8 cellular contexts compared by ENCODE assay signal in genomic region chr16:67561824-67562525, GRCh38. TPM values are rescaled to one million over a fixed set of nuclear protein-coding genes. Genes with fewer than 3 reads are reported as not detected.
DNase-seq lines count a peak whose midpoint lies in the region; ATAC-seq and TF ChIP-seq lines count a peak whose summit lies in the region.

No MANE protein-coding gene starts in this region.

- H4K20me1 ChIP-seq in SK-N-SH (ENCODE audit: insufficient read depth), result peaks cover 30% of the 10 kb centered on the region

- peaks cover 15% of the 10 kb centered on the region for H3F3A ChIP-seq in SK-N-SH (replicated peaks; ENCODE audit: insufficient read depth)

- peaks cover 24% of the 10 kb centered on the region for H3K4me1 Mint-ChIP-seq in osteocyte (ENCODE audit: unreplicated experiment)

- TF ChIP-seq CTCF in GM10248 (IDR thresholded peaks at IDR 0.05; ENCODE audit: control extremely low read depth, extremely low read depth, low read depth, missing control alignments) (no peak), SK-N-SH (IDR thresholded peaks at IDR 0.05) (no peak), osteocyte (IDR thresholded peaks at IDR 0.05) (no peak), thoracic aorta (IDR thresholded peaks at IDR 0.05) (no peak)

- H3K9me3 Mint-ChIP-seq in activated naive CD4-positive, alpha-beta T cell treated with anti-CD3 and anti-CD28 coated beads, Interleukin-2, amount 50 U/mL, for 72 hours, result no peaks in the 10 kb centered on the region
- no peaks in the 10 kb centered on the region for H3K9me3 Mint-ChIP-seq in osteocyte (ENCODE audit: unreplicated experiment)

- H3K4me3 ChIP-seq in SK-N-SH (ENCODE audit: low read depth in 2 of 2, low read length in 1 of 2) (peak overlapping the region; percentile 73 to 75), thoracic aorta (peak overlapping the region; percentile 82)

- H2AFZ ChIP-seq in SK-N-SH (ENCODE audit: low read depth), result peak overlapping the region; percentile 91

- peak in 1 of 2 experiments; percentile 9; a peak in 1 of 4 replicates for TF ChIP-seq EP300 in SK-N-SH (IDR thresholded peaks at IDR 0.05; ENCODE audit: borderline replicate concordance in 1 of 2, low read depth in 1 of 2, low read length in 1 of 2)

- H3K9me2 ChIP-seq in SK-N-SH, result no peaks in the 10 kb centered on the region

- under 1% methylated on average over 20 of the region's 76 CpGs for WGBS in SK-N-SH (ENCODE audit: low lambda C conversion rate)

- H3K36me3 ChIP-seq in SK-N-SH (replicated peaks in 1 of 2; ENCODE audit: control insufficient read depth in 1 of 2, insufficient read depth in 2 of 2, low read length in 1 of 2) (no peaks in the 10 kb centered on the region), thoracic aorta (no peaks in the 10 kb centered on the region)

- H3K27ac ChIP-seq in SK-N-SH (ENCODE audit: low read depth in 2 of 2, low read length in 1 of 2) (peak overlapping the region; percentile 96), thoracic aorta (peak overlapping the region; percentile 89 to 99)

- CTCF ChIA-PET in GM10248 (lab: Yijun Ruan, JAX), result interaction anchor here (0.9 to 11.4 kb wide), 32 partner anchors 10 to 255 kb away, joined by 3 to 206 read pairs (median 7); partner anchors contain the start of genes ACD, ATP6V0D1, C16orf86 and CARMIL2
- CTCF ChIA-PET in SK-N-SH (lab: Yijun Ruan, JAX), result interaction anchor here (0.6 to 11.6 kb wide), 34 partner anchors 11 to 406 kb away, joined by 3 to 86 read pairs (median 6); partner anchors contain the start of genes ACD, C16orf86, CARMIL2 and E2F4

- ATAC-seq in HG02571 (IDR thresholded peaks at IDR 0.05; ENCODE audit: unreplicated experiment) (peak; percentile 80), thoracic aorta (ENCODE audit: insufficient number of reproducible peaks, low FRiP score, low read depth) (peak; percentile 74)
- ATAC-seq in activated naive CD4-positive, alpha-beta T cell treated with anti-CD3 and anti-CD28 coated beads, Interleukin-2, amount 50 U/mL, for 72 hours, result peak; percentile 90

- peaks cover 53% of the 10 kb centered on the region for H3K79me2 ChIP-seq in SK-N-SH (ENCODE audit: insufficient read depth)

- no peaks in the 10 kb centered on the region for H3K27me3 Mint-ChIP-seq in osteocyte (ENCODE audit: unreplicated experiment)

- H3K4me3 Mint-ChIP-seq in osteocyte (ENCODE audit: unreplicated experiment), result peak overlapping the region; percentile 81

- POLR2A ChIA-PET in GM10248 (lab: Yijun Ruan, JAX) (interaction anchor here (0.5 to 2.1 kb wide), 9 partner anchors 11 to 509 kb away, joined by 3 to 9 read pairs (median 4); partner anchors contain the start of gene ATP6V0D1), SK-N-SH (lab: Yijun Ruan, JAX) (interaction anchor here (0.6 to 1.8 kb wide), 12 partner anchors 8 to 335 kb away, joined by 3 to 13 read pairs (median 3); partner anchors contain the start of genes ACD, ATP6V0D1, C16orf86 and ENKD1)

- peak overlapping the region; percentile 89 for H3K4me2 ChIP-seq in SK-N-SH

- no peak for TF ChIP-seq RAD21 in SK-N-SH (IDR thresholded peaks at IDR 0.05; ENCODE audit: low read length)

- no peaks in the 10 kb centered on the region for H3K27me3 ChIP-seq in SK-N-SH (ENCODE audit: insufficient read depth)
- H3K27me3 ChIP-seq in thoracic aorta (replicated peaks; ENCODE audit: insufficient read depth), result no peaks in the 10 kb centered on the region

- H3K36me3 Mint-ChIP-seq in activated naive CD4-positive, alpha-beta T cell treated with anti-CD3 and anti-CD28 coated beads, Interleukin-2, amount 50 U/mL, for 72 hours, result peaks cover 12 to 14% of the 10 kb centered on the region in 2 donors
- H3K36me3 Mint-ChIP-seq in osteocyte (ENCODE audit: unreplicated experiment), result no peaks in the 10 kb centered on the region

- DNase-seq in GM10248 (ENCODE audit: extremely low spot score) (peak; percentile 96), NAMALWA (ENCODE audit: low spot score) (peak; percentile 98), SK-N-SH (peak; percentile 98), head of caudate nucleus (peak; percentile 79 to 97 (median 91)), osteocyte (ENCODE audit: extremely low spot score, unreplicated experiment) (peak; percentile 99), thoracic aorta (ENCODE audit: low spot score) (peak; percentile 87)
- peak; percentile 98 for DNase-seq in activated naive CD4-positive, alpha-beta T cell treated with anti-CD3 and anti-CD28 coated beads, Interleukin-2, amount 50 U/mL, for 72 hours (ENCODE audit: low spot score in 2 of 2)

- H3K27ac Mint-ChIP-seq in activated naive CD4-positive, alpha-beta T cell treated with anti-CD3 and anti-CD28 coated beads, Interleukin-2, amount 50 U/mL, for 72 hours, result peak overlapping the region; percentile 91 to 93
- peak overlapping the region; percentile 92 for H3K27ac Mint-ChIP-seq in osteocyte (ENCODE audit: unreplicated experiment)

- H3K4me1 ChIP-seq in SK-N-SH (ENCODE audit: control insufficient read depth in 1 of 2, insufficient read depth in 2 of 2, low read depth in 1 of 2, low read length in 1 of 2), result peaks cover 0 to 13% of the 10 kb centered on the region in 2 experiments; a peak in 2 of 4 replicates
- H3K4me1 ChIP-seq in thoracic aorta (ENCODE audit: control insufficient read depth in 1 of 2, low read depth in 2 of 2), result peaks cover 15 to 22% of the 10 kb centered on the region in 2 donors

- intact Hi-C loops in head of caudate nucleus (cut with DNase I), result loop anchor here (2.0 to 5.0 kb wide), 2 partner anchors 35 to 99 kb away; partner anchors contain the start of genes ACD, PARD6A and RIPOR1

- peak overlapping the region; percentile 81 for H3K9ac ChIP-seq in SK-N-SH

- H3K9me3 ChIP-seq in SK-N-SH (no peaks in the 10 kb centered on the region), thoracic aorta (no peaks in the 10 kb centered on the region)

TF ChIP-seq in SK-N-SH, 30 proteins besides CTCF, POLR2A, EP300 and RAD21 (continues in another document):
- TF ChIP-seq GABPA (IDR thresholded peaks at IDR 0.05; ENCODE audit: low read depth) (peak; percentile 64), RXRA (IDR thresholded peaks at IDR 0.05; ENCODE audit: borderline replicate concordance, low read depth) (no peak; the same call in 1 of the 2 replicates), ELF1 (IDR thresholded peaks at IDR 0.05) (no peak), TCF12 (IDR thresholded peaks at IDR 0.05) (0 out of 2 replicates have a peak, but pooled peaks have one; percentile 19), MEF2A (IDR thresholded peaks at IDR 0.05; ENCODE audit: borderline replicate concordance, low read depth) (no peak), SMC3 (IDR thresholded peaks at IDR 0.05; ENCODE audit: low read depth, low read length) (no peak; the same call in 1 of the 2 replicates), TEAD4 (IDR thresholded peaks at IDR 0.05; ENCODE audit: borderline replicate concordance, insufficient read depth) (no peak), MAX (IDR thresholded peaks at IDR 0.05; ENCODE audit: low read depth) (peak; percentile 51; the same call in 1 of the 2 replicates), RFX5 (IDR thresholded peaks at IDR 0.05; ENCODE audit: low read length) (0 out of 2 replicates have a peak, but pooled peaks have one; percentile 30), JUND (IDR thresholded peaks at IDR 0.05) (no peak), PBX3 (IDR thresholded peaks at IDR 0.05) (no peak; the same call in 1 of the 2 replicates), FOXJ3 (CRISPR knock-in tag; IDR thresholded peaks at IDR 0.05) (no peak), MXI1 (IDR thresholded peaks at IDR 0.05; ENCODE audit: low read depth, low read length) (peak; percentile 88), NRF1 (IDR thresholded peaks at IDR 0.05; ENCODE audit: low read depth, low read length) (no peak; the same call in 1 of the 2 replicates), FOSL2 (IDR thresholded peaks at IDR 0.05; ENCODE audit: borderline replicate concordance, low read depth) (peak; percentile 13; the same call in 1 of the 2 replicates), USF1 (IDR thresholded peaks at IDR 0.05; ENCODE audit: borderline replicate concordance, low read depth) (peak; percentile 54; the same call in 1 of the 2 replicates), CHD2 (IDR thresholded peaks at IDR 0.05; ENCODE audit: low read length, partially characterized antibody) (peak; percentile 7), SIN3A (IDR thresholded peaks at IDR 0.05; ENCODE audit: borderline replicate concordance, low read depth, low read length) (peak; percentile 75; the same call in 1 of the 2 replicates), RCOR1 (IDR thresholded peaks at IDR 0.05; ENCODE audit: low read length) (no peak)

RNA-seq across cellular contexts. Expression of gene CTCF, which starts 0.4 kb away (rescaled TPM):
- 18.8 and 19.6 TPM in 2 replicates for polyA plus RNA-seq in SK-N-SH (2012; rRNA removed)
- polyA plus RNA-seq in SK-N-SH (2012; cell fraction: cytosol; rRNA removed), result 20.3 and 22.0 TPM in 2 replicates
- 17.4 and 24.1 TPM in 2 replicates for polyA plus RNA-seq in SK-N-SH (2012; cell fraction: nucleus; rRNA removed)
- total RNA-seq in activated naive CD4-positive, alpha-beta T cell treated with anti-CD3 and anti-CD28 coated beads, Interleukin-2, amount 50 U/mL, for 72 hours, result 10 to 100 TPM; 51.5 to 62.1 TPM
- total RNA-seq in osteocyte (43.2 and 47.4 TPM in 2 replicates), thoracic aorta (10 to 100 TPM; 23.0 to 26.7 TPM)

RNA-seq across cellular contexts. Expression of gene RIPOR1, which starts 33.3 kb away (rescaled TPM):
- polyA plus RNA-seq in SK-N-SH (2012; rRNA removed), result 12.1 and 24.7 TPM in 2 replicates
- 16.7 and 23.3 TPM in 2 replicates for polyA plus RNA-seq in SK-N-SH (2012; cell fraction: cytosol; rRNA removed)
- 80.4 and 105 TPM in 2 replicates for polyA plus RNA-seq in SK-N-SH (2012; cell fraction: nucleus; rRNA removed)
- total RNA-seq in activated naive CD4-positive, alpha-beta T cell treated with anti-CD3 and anti-CD28 coated beads, Interleukin-2, amount 50 U/mL, for 72 hours, result 10 to 100 TPM; 34.1 to 41.4 TPM
- 75.0 and 77.0 TPM in 2 replicates for total RNA-seq in osteocyte
- total RNA-seq in thoracic aorta, result 100 to 1,000 TPM in 1 of 2 donors, 10 to 100 TPM in 1; 98.0 to 101 TPM

Comparison
In these comparisons a context has a peak if more than half of its experiments do, and no peak if none do; other contexts are left out.
1. Peak in every context shown above with its lines: DNase-seq, ATAC-seq, H3K4me3 ChIP-seq and H3K27ac ChIP-seq.